In the genomic region with DNA sequence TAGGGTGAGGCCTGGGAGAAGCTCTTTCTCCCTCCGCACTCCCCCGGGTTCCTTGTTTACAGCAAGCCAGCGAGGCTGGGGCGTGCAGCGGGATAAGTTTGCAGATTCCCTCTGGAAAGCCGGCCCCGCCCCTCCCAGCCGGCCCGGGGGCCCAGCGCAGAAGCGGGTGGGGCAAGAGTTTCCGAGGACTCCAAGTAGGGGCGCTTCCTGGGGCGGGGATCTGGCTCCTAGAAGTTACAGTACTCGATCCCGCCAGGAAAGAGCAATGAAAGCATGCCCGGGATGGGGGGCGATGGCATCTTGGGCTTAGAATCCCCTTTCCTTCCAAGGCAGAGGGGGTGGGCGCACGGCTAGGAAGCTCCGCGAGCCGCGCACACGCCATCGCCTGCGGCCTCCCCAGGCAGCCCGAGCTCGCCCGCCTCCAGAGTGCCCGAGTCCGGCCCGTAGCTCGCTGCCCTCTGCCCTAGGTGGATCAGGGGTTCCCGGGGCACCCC, we compare ENCODE assay signal across 8 cellular contexts. TPM values are rescaled to one million over a fixed set of nuclear protein-coding genes. Genes with fewer than 3 reads are reported as not detected.
A peak's percentile ranks its signal among the peaks of the same experiment; 100 is the strongest.
DNase-seq lines count a peak whose midpoint lies in the region; ATAC-seq and TF ChIP-seq lines count a peak whose summit lies in the region.

No MANE protein-coding gene starts in this region.

- H3K4me1 ChIP-seq in IMR-90 (ENCODE audit: control insufficient read depth, insufficient read depth, low read length) (peaks cover 7% of the 10 kb centered on the region), prostate gland (replicated peaks) (peaks cover 16% of the 10 kb centered on the region)

- H2AK9ac ChIP-seq in IMR-90 (replicated peaks; ENCODE audit: low read depth, low read length, poor library complexity) = peak overlapping the region; percentile 68

- H3K79me1 ChIP-seq in IMR-90 (ENCODE audit: low read depth in 1 of 2, low read length in 2 of 2) = peaks cover 15 to 62% of the 10 kb centered on the region in 2 experiments

- H3K4me3 ChIP-seq in IMR-90 (ENCODE audit: insufficient read depth, low read depth, low read length) = peak overlapping the region; percentile 80
- H3K4me3 ChIP-seq in prostate gland = peak overlapping the region; percentile 93 to 94

- H3K36me3 Mint-ChIP-seq in activated naive CD4-positive, alpha-beta T cell treated with anti-CD3 and anti-CD28 coated beads for 36 hours (ENCODE audit: low read depth) = no peaks in the 10 kb centered on the region

- peak overlapping the region; percentile 75 for H3K9ac ChIP-seq in IMR-90 (ENCODE audit: low read depth, low read length)

- peak overlapping the region; percentile 71; the same call in 1 of the 2 replicates for H3K23ac ChIP-seq in IMR-90 (ENCODE audit: low read depth, low read length)

- no peak overlapping the region for H2BK120ac ChIP-seq in IMR-90 (ENCODE audit: low read depth, low read length)

- 0 out of 2 replicates have a peak overlapping the region, but pooled peaks have one; percentile 13 for H4K5ac ChIP-seq in IMR-90 (ENCODE audit: low read depth, low read length)

- POLR2A ChIA-PET in IMR-90 (lab: Charles Lee; ENCODE audit: unreplicated experiment) = interaction anchor here (0.5 kb wide), 1 partner anchor 605 kb away, joined by 4 read pairs; no protein-coding TSS in a partner anchor

- in situ Hi-C loops in IMR-90 (cut with MboI; ENCODE audit: low sequenced_read_pairs) = no loop called here

- H4K8ac ChIP-seq in IMR-90 (ENCODE audit: low read depth in 2 of 2, low read length in 2 of 2) = peak overlapping the region; percentile 71 to 76; a peak in 3 of 4 replicates

- no peak overlapping the region for H2BK20ac ChIP-seq in IMR-90 (ENCODE audit: low read depth, low read length)

- peaks cover 24% of the 10 kb centered on the region for H4K20me1 ChIP-seq in IMR-90 (ENCODE audit: insufficient read depth, low read length)

- no TSS peak for BruUV-seq in IMR-90 (replicated peaks; lab: Mats Ljungman, UMichigan)

- no peak overlapping the region for H3K27ac Mint-ChIP-seq in activated naive CD4-positive, alpha-beta T cell treated with anti-CD3 and anti-CD28 coated beads for 36 hours

- no peak for TF ChIP-seq RAD21 in IMR-90 (IDR thresholded peaks at IDR 0.05; ENCODE audit: low read length)

- H3K4me1 Mint-ChIP-seq in activated naive CD4-positive, alpha-beta T cell treated with anti-CD3 and anti-CD28 coated beads for 36 hours (ENCODE audit: low read depth) = peaks cover 4% of the 10 kb centered on the region

- H3K9me3 Mint-ChIP-seq in activated naive CD4-positive, alpha-beta T cell treated with anti-CD3 and anti-CD28 coated beads for 36 hours = no peaks in the 10 kb centered on the region

- H2BK5ac ChIP-seq in IMR-90 (ENCODE audit: low read depth, low read length, poor library complexity, severe bottlenecking) = peak overlapping the region; percentile 70

- dilution Hi-C loops in IMR-90 (cut with HindIII; ENCODE audit: low sequenced_read_pairs, unreplicated experiment) = no loop called here

- DNase-seq in activated naive CD4-positive, alpha-beta T cell treated with anti-CD3 and anti-CD28 coated beads for 36 hours = no peak
- no peak for DNase-seq in activated naive CD4-positive, alpha-beta T cell treated with Interleukin-2 at 50 U/mL for 16 hours
- DNase-seq in IMR-90 (peak; percentile 55), left ventricle myocardium superior (peak; percentile 85), prostate gland (ENCODE audit: low spot score) (peak; percentile 54), middle frontal gyrus (ENCODE audit: extremely low spot score, low spot score) (no peak)
- DNase-seq in stimulated activated CD4-positive, alpha-beta T cell treated with anti-CD3 and anti-CD28 coated beads, Interleukin-15, amount 100 ng/mL, for 24 hours = no peak

- TF ChIP-seq CTCF in IMR-90 (conservative IDR thresholded peaks at IDR 0.05; ENCODE audit: low read depth, low read length) (no peak), prostate gland (IDR thresholded peaks at IDR 0.05) (no peak)

- H3K27me3 Mint-ChIP-seq in activated naive CD4-positive, alpha-beta T cell treated with anti-CD3 and anti-CD28 coated beads for 36 hours (ENCODE audit: low read depth) = peaks cover 24% of the 10 kb centered on the region

- peaks cover 5% of the 10 kb centered on the region; the same call in 1 of the 2 replicates for H3K9me1 ChIP-seq in IMR-90 (ENCODE audit: insufficient read depth, low read length)

- TF ChIP-seq POLR2A in IMR-90 (IDR thresholded peaks at IDR 0.05; ENCODE audit: low read depth, low read length) (no peak), prostate gland (IDR thresholded peaks at IDR 0.05) (no peak)

- WGBS in IMR-90 (ENCODE audit: extremely low coverage in 2 of 2, insufficient read length in 1 of 2), 2 experiments = 1% methylated on average over 20 of the region's 35 CpGs; no CpG with 5 or more reads in 1 of the 2 experiments
- 0 to 2% (median 0%) methylated on average over 31 to 35 of the region's 35 CpGs for whole genome bisulfite sequencing in adipose tissue, 3 donors
- WGBS in prostate gland = 2% methylated on average over 29 of the region's 35 CpGs

- H3K27me3 ChIP-seq in IMR-90 (ENCODE audit: control insufficient read depth, insufficient read depth, low read length) = no peaks in the 10 kb centered on the region
- no peaks in the 10 kb centered on the region for H3K27me3 ChIP-seq in prostate gland (replicated peaks; ENCODE audit: insufficient read depth)

- H3K4me3 Mint-ChIP-seq in activated naive CD4-positive, alpha-beta T cell treated with anti-CD3 and anti-CD28 coated beads for 36 hours = peak overlapping the region; percentile 46

- ATAC-seq in IMR-90 (ENCODE audit: low read depth) (peak; percentile 65), left ventricle myocardium superior (peak; percentile 56)

- H3K27ac ChIP-seq in IMR-90 (ENCODE audit: insufficient read depth, low read length) (peak overlapping the region; percentile 74), adipose tissue (ENCODE audit: low read depth, low read length) (peak overlapping the region; percentile 74), prostate gland (peak overlapping the region; percentile 91 to 94)

- H3K9me3 ChIP-seq in IMR-90 (ENCODE audit: control insufficient read depth, insufficient read depth, low read length) = no peaks in the 10 kb centered on the region
- no peaks in the 10 kb centered on the region for H3K9me3 ChIP-seq in prostate gland

- CTCF ChIA-PET in activated naive CD4-positive, alpha-beta T cell treated with anti-CD3 and anti-CD28 coated beads for 36 hours (lab: Charles Lee) = interaction anchor here (0.8 to 1.3 kb wide), 3 partner anchors 13 to 32 kb away, joined by 3 read pairs; no protein-coding TSS in a partner anchor
- CTCF ChIA-PET in IMR-90 (lab: Yijun Ruan, JAX) = no interaction called here

- peak overlapping the region; percentile 70 for H4K91ac ChIP-seq in IMR-90 (ENCODE audit: insufficient read depth, low read depth, low read length)

- no peak overlapping the region for H3K18ac ChIP-seq in IMR-90 (ENCODE audit: low read depth, low read length)

- H2BK15ac ChIP-seq in IMR-90 (ENCODE audit: low read depth, low read length) = no peak overlapping the region

- intact Hi-C loops in activated naive CD4-positive, alpha-beta T cell treated with anti-CD3 and anti-CD28 coated beads for 36 hours (cut with micrococcal nuclease) = no loop called here
- intact Hi-C loops in IMR-90 (cut with micrococcal nuclease) (no loop called here), left ventricle myocardium superior (cut with micrococcal nuclease) (no loop called here), prostate gland (cut with DNase I) (no loop called here)

- peak overlapping the region; percentile 85 for H3K14ac ChIP-seq in IMR-90 (replicated peaks; ENCODE audit: low read depth, low read length)

- peak overlapping the region; percentile 49; the same call in 1 of the 2 replicates for H3K56ac ChIP-seq in IMR-90 (ENCODE audit: extremely low read depth, insufficient read depth, low read length)

- peak overlapping the region; percentile 85; the same call in 1 of the 2 replicates for H2AK5ac ChIP-seq in IMR-90 (ENCODE audit: low read depth, low read length)

- peak overlapping the region; percentile 77 for H3K4ac ChIP-seq in IMR-90 (ENCODE audit: low read depth, low read length)

- H3K4me2 ChIP-seq in IMR-90 (ENCODE audit: low read depth, low read length) = peak overlapping the region; percentile 93

- H2AFZ ChIP-seq in IMR-90 (replicated peaks; ENCODE audit: low read length, poor library complexity) = peak overlapping the region; percentile 93

- H3K36me3 ChIP-seq in IMR-90 (ENCODE audit: control insufficient read depth, insufficient read depth, low read length) (peaks cover 12% of the 10 kb centered on the region), prostate gland (no peaks in the 10 kb centered on the region)

TF ChIP-seq in IMR-90, 13 proteins besides CTCF, POLR2A, EP300 and RAD21 (continues in another document):
- peak; percentile 76; the same call in 1 of the 2 replicates for TF ChIP-seq MAZ (IDR thresholded peaks at IDR 0.05; ENCODE audit: borderline replicate concordance, low read depth, low read length)
- no peak for TF ChIP-seq BHLHE40 (IDR thresholded peaks at IDR 0.05; ENCODE audit: low read depth, low read length)
- no peak for TF ChIP-seq NFE2L2 (IDR thresholded peaks at IDR 0.05; ENCODE audit: low read depth, low read length)

RNA-seq across cellular contexts. Expression of a gene that starts 0.4 kb away (rescaled TPM):
- under 1 TPM; 0.38 to 0.44 TPM for total RNA-seq in activated naive CD4-positive, alpha-beta T cell treated with anti-CD3 and anti-CD28 coated beads for 36 hours
- total RNA-seq in IMR-90 (2012; rRNA removed) (26.9 and 31.7 TPM in 2 replicates), left ventricle myocardium superior (45.8 TPM), prostate gland (10 to 100 TPM; 38.1 to 58.1 TPM)
- polyA plus RNA-seq in IMR-90 (2012; rRNA removed) (37.7 and 44.0 TPM in 2 replicates), adipose tissue (100 to 1,000 TPM in 1 of 3 donors, 10 to 100 TPM in 2; 59.2 to 169 (median 69.3) TPM)
- polyA plus RNA-seq in IMR-90 (2012; cell fraction: cytosol; rRNA removed) = 54.2 and 60.4 TPM in 2 replicates
- 17.1 and 33.6 TPM in 2 replicates for polyA plus RNA-seq in IMR-90 (2012; cell fraction: nucleus; rRNA removed; ENCODE audit: low replicate concordance)

RNA-seq across cellular contexts. Expression of a gene that starts 0.7 kb away (rescaled TPM):
- total RNA-seq in activated naive CD4-positive, alpha-beta T cell treated with anti-CD3 and anti-CD28 coated beads for 36 hours = 1 to 10 TPM; 2.8 to 2.9 TPM
- total RNA-seq in IMR-90 (2012; rRNA removed) (19.2 and 22.5 TPM in 2 replicates), left ventricle myocardium superior (56.7 TPM), prostate gland (100 to 1,000 TPM; 136 to 192 TPM)
- polyA plus RNA-seq in IMR-90 (2012; rRNA removed) (43.0 and 60.2 TPM in 2 replicates), adipose tissue (100 to 1,000 TPM; 126 to 179 (median 131) TPM)
- polyA plus RNA-seq in IMR-90 (2012; cell fraction: cytosol; rRNA removed) = 54.5 and 93.1 TPM in 2 replicates
- 48.0 and 88.6 TPM in 2 replicates for polyA plus RNA-seq in IMR-90 (2012; cell fraction: nucleus; rRNA removed; ENCODE audit: low replicate concordance)

RNA-seq across cellular contexts. Expression of a gene that starts 32.7 kb away (rescaled TPM):
- 10 to 100 TPM; 22.6 to 23.1 TPM for total RNA-seq in activated naive CD4-positive, alpha-beta T cell treated with anti-CD3 and anti-CD28 coated beads for 36 hours
- total RNA-seq in IMR-90 (2012; rRNA removed) (28.3 and 29.2 TPM in 2 replicates), left ventricle myocardium superior (9.8 TPM), prostate gland (10 to 100 TPM in 1 of 2 donors, 1 to 10 TPM in 1; 7.8 to 32.4 TPM)
- polyA plus RNA-seq in IMR-90 (2012; rRNA removed) (37.3 and 37.8 TPM in 2 replicates), adipose tissue (10 to 100 TPM in 1 of 3 donors, 1 to 10 TPM in 2; 3.2 to 22.7 (median 8.7) TPM)
- 26.9 and 44.6 TPM in 2 replicates for polyA plus RNA-seq in IMR-90 (2012; cell fraction: cytosol; rRNA removed)
- 48.0 and 87.9 TPM in 2 replicates for polyA plus RNA-seq in IMR-90 (2012; cell fraction: nucleus; rRNA removed; ENCODE audit: low replicate concordance)

Comparison
In these comparisons a context has a peak if more than half of its experiments do, and no peak if none do; other contexts are left out.
1. DNase-seq: peak in IMR-90 (single experiment), left ventricle myocardium superior (single experiment) and prostate gland (single experiment); none in activated naive CD4-positive, alpha-beta T cell treated with anti-CD3 and anti-CD28 coated beads for 36 hours (single experiment), activated naive CD4-positive, alpha-beta T cell treated with Interleukin-2 at 50 U/mL for 16 hours (single experiment), stimulated activated CD4-positive, alpha-beta T cell treated with anti-CD3 and anti-CD28 coated beads, Interleukin-15, amount 100 ng/mL, for 24 hours (single experiment) and middle frontal gyrus (single experiment).
2. RNA of a gene that starts 0.4 kb away (total RNA-seq): 38.1 to 58.1 TPM in prostate gland, 45.8 TPM in left ventricle myocardium superior (single experiment) and 26.9 to 31.7 TPM in IMR-90; 0.38 to 0.44 TPM in activated naive CD4-positive, alpha-beta T cell treated with anti-CD3 and anti-CD28 coated beads for 36 hours; every median in the first group is over 10 times any median in the second.
3. Peak in every context shown above with its lines, with median percentiles within 50 percentile points of each other: H3K27ac ChIP-seq.